ENCODE assay signal across 13 cellular contexts in the genomic region with DNA sequence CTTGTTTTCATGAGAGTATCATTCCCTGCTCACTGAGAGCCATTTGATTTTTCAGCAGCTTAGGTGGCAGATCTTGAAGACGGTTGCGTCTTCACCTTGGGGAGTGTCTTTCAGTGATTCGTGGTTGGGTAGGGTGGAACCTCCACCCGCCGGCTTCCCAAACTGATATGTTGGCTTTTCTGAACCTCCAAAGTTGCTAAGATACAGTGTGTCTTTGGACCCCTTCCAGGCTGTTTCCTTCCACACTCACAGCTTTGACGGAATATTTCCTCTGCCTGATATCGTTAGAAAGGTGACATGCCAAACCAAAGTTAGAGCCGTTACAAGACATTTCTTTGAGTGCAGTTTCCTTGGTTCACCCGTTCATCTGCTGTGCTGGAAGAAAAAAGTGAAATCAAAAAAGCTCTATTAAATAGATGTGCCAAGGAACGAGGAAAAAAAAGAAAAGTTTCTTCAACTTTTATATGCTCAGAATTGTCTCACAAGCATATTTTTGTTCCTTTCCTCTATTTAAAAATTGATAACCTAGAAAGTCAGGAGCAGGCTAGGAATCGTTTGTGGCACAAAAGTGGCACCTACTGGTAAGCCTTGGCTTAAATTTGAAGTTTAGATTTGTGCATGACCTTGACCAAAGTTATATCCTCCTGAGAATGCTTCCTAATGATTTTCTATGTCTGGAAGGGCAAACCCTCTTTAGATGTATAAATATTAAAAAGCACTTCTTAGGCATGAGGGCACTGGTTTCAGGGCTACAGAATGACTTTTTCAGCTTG.
DNase-seq lines count a peak whose midpoint lies in the region; ATAC-seq and TF ChIP-seq lines count a peak whose summit lies in the region.
"Had no signal": no experiment of that assay in that cellular context is flagged by ENCODE, and none has a peak within 500 bp of the region (broad histone marks: within the 10 kb centered on the region; RNA-seq: fewer than 3 reads in every experiment).

No MANE protein-coding gene starts in this region.

- WGBS in SK-N-SH (ENCODE audit: low lambda C conversion rate), result 59% methylated on average over 11 of the region's 11 CpGs

- H3K27me3 ChIP-seq in SK-N-SH (ENCODE audit: insufficient read depth) (no peaks in the 10 kb centered on the region), tibial artery (peaks cover 0 to 27% of the 10 kb centered on the region in 2 donors)
- H3K27me3 ChIP-seq: testis had no signal

- no peaks in the 10 kb centered on the region for H4K20me1 ChIP-seq in SK-N-SH (ENCODE audit: insufficient read depth)

- H3K36me3 ChIP-seq in SK-N-SH (replicated peaks in 1 of 2; ENCODE audit: control insufficient read depth in 1 of 2, insufficient read depth in 2 of 2, low read length in 1 of 2) (no peaks in the 10 kb centered on the region), tibial artery (no peaks in the 10 kb centered on the region)

- DNase-seq in SK-N-SH, result no peak
- DNase-seq in left cardiac atrium, result peak; percentile 37
- no peak for DNase-seq in tibial artery
- DNase-seq in cerebellar cortex (ENCODE audit: low spot score), result no peak
- no peak for DNase-seq in dermis blood vessel endothelial cell
- DNase-seq: activated T-cell treated with anti-CD3 and anti-CD28 coated beads, Interleukin-2, amount 50 U/mL, for 24 hours; cortex of kidney; NCI-H526 treated with DMSO at 0.1 percent for 48 hours; stimulated activated CD4-positive, alpha-beta T cell treated with anti-CD3 and anti-CD28 coated beads, Interleukin-4, amount 100 ng/mL, for 24 hours; testis had no signal

- no peak for TF ChIP-seq EP300 in SK-N-SH (IDR thresholded peaks at IDR 0.05; ENCODE audit: borderline replicate concordance in 1 of 2, low read depth in 1 of 2, low read length in 1 of 2)

- peaks cover 0 to 23% of the 10 kb centered on the region in 2 experiments; a peak in 3 of 4 replicates for H3K4me1 ChIP-seq in SK-N-SH (ENCODE audit: control insufficient read depth in 1 of 2, insufficient read depth in 2 of 2, low read depth in 1 of 2, low read length in 1 of 2)
- no peaks in the 10 kb centered on the region for H3K4me1 ChIP-seq in tibial artery

- H3K9me3 ChIP-seq in SK-N-SH, result no peaks in the 10 kb centered on the region
- H3K9me3 ChIP-seq in tibial artery, result no peaks in the 10 kb centered on the region
- H3K9me3 ChIP-seq: testis had no signal

- TF ChIP-seq RAD21 in SK-N-SH (IDR thresholded peaks at IDR 0.05; ENCODE audit: low read length), result peak; percentile 70

- no peak overlapping the region for H3K9ac ChIP-seq in SK-N-SH

- TF ChIP-seq CTCF in SK-N-SH (IDR thresholded peaks at IDR 0.05) (peak; percentile 55), VCaP (conservative IDR thresholded peaks at IDR 0.05) (peak; percentile 58), tibial artery (IDR thresholded peaks at IDR 0.05) (peak; percentile 39 to 41)

- H3F3A ChIP-seq in SK-N-SH (replicated peaks; ENCODE audit: insufficient read depth), result no peaks in the 10 kb centered on the region

- H3K27ac ChIP-seq in SK-N-SH (ENCODE audit: low read depth in 2 of 2, low read length in 1 of 2) (no peak overlapping the region), VCaP (no peak overlapping the region), tibial artery (no peak overlapping the region)

- no peak overlapping the region for H2AFZ ChIP-seq in SK-N-SH (ENCODE audit: low read depth)

- ATAC-seq in SK-N-SH treated with all-trans-retinoic acid at 6 μM for 48 hours (no peak), left cardiac atrium (peak in 1 of 2 donors; percentile 36), HG02938 (IDR thresholded peaks at IDR 0.05; ENCODE audit: unreplicated experiment) (no peak)

- no peaks in the 10 kb centered on the region for H3K9me2 ChIP-seq in SK-N-SH

- H3K79me2 ChIP-seq in SK-N-SH (ENCODE audit: insufficient read depth), result no peaks in the 10 kb centered on the region

- no peak overlapping the region for H3K4me3 ChIP-seq in SK-N-SH (ENCODE audit: low read depth in 2 of 2, low read length in 1 of 2)
- no peak overlapping the region for H3K4me3 ChIP-seq in tibial artery
- H3K4me3 ChIP-seq: testis had no signal

- CTCF ChIA-PET in SK-N-SH (lab: Yijun Ruan, JAX), result interaction anchor here (0.6 to 1.5 kb wide), 9 partner anchors 9 to 755 kb away, joined by 3 to 5 read pairs (median 3); no protein-coding TSS in a partner anchor

- intact Hi-C loops in left cardiac atrium (cut with DNase I), result loop anchor here in 1 of 2 donors (5.0 kb wide), 1 partner anchor 298 kb away; no protein-coding TSS in a partner anchor
- intact Hi-C loops in tibial artery (cut with DNase I; ENCODE audit: low total_unique reads), result no loop called here

- no peak overlapping the region for H3K4me2 ChIP-seq in SK-N-SH

- POLR2A ChIA-PET in SK-N-SH (lab: Yijun Ruan, JAX), result no interaction called here

TF ChIP-seq in SK-N-SH, 30 proteins besides CTCF, POLR2A, EP300 and RAD21:
- no peak for TF ChIP-seq USF1 (IDR thresholded peaks at IDR 0.05; ENCODE audit: borderline replicate concordance, low read depth)
- TF ChIP-seq SMC3 (IDR thresholded peaks at IDR 0.05; ENCODE audit: low read depth, low read length), result peak; percentile 33

TF ChIP-seq in SK-N-SH treated with all-trans-retinoic acid at 6 μM for 48 hours, 23 proteins besides CTCF, POLR2A, EP300 and RAD21:
- TF ChIP-seq CREB5 (CRISPR knock-in tag; IDR thresholded peaks at IDR 0.05; ENCODE audit: low read depth) (no peak), TCF4 (CRISPR knock-in tag; IDR thresholded peaks at IDR 0.05; ENCODE audit: borderline replicate concordance) (no peak), CSRNP3 (CRISPR knock-in tag; IDR thresholded peaks at IDR 0.05) (no peak), ZNF70 (CRISPR knock-in tag; IDR thresholded peaks at IDR 0.05) (no peak)
